Comparison of ENCODE assay signal across 8 cellular contexts in genomic region chr11:7442588-7443215, GRCh38. TPM values are rescaled to one million over a fixed set of nuclear protein-coding genes. Genes with fewer than 3 reads are reported as not detected.
DNase-seq lines count a peak whose midpoint lies in the region; ATAC-seq and TF ChIP-seq lines count a peak whose summit lies in the region.

No MANE protein-coding gene starts in this region.

- no peak overlapping the region for H3K4me3 ChIP-seq in GM06990 (replicated peaks; ENCODE audit: low read depth, low read length)
- H3K4me3 ChIP-seq in hepatocyte = no peak overlapping the region
- no peak overlapping the region for H3K4me3 ChIP-seq in skeletal muscle cell (ENCODE audit: low read depth, low read length)

- no peaks in the 10 kb centered on the region for H3K9me2 ChIP-seq in hepatocyte (replicated peaks; ENCODE audit: insufficient read depth)

- no peaks in the 10 kb centered on the region for H3K9me3 ChIP-seq in hepatocyte (ENCODE audit: low read depth)

- H3K27me3 ChIP-seq in GM06990 (replicated peaks; ENCODE audit: control insufficient read depth, insufficient read depth, low read length) = no peaks in the 10 kb centered on the region
- no peaks in the 10 kb centered on the region for H3K27me3 ChIP-seq in hepatocyte

- H3K36me3 ChIP-seq in GM06990 (ENCODE audit: control insufficient read depth, insufficient read depth, low read length) = no peaks in the 10 kb centered on the region
- no peaks in the 10 kb centered on the region for H3K36me3 ChIP-seq in hepatocyte (replicated peaks; ENCODE audit: insufficient read depth, low read depth)

- H4K20me1 ChIP-seq in hepatocyte (ENCODE audit: insufficient read depth, poor library complexity, severe bottlenecking) = no peaks in the 10 kb centered on the region

- TF ChIP-seq CTCF in GM06990 (IDR thresholded peaks at IDR 0.05; ENCODE audit: insufficient read depth, low read length, poor library complexity, severe bottlenecking) (peak; percentile 88), hepatocyte (IDR thresholded peaks at IDR 0.05; ENCODE audit: poor library complexity) (peak; percentile 86)

- H3K4me2 ChIP-seq in hepatocyte = no peak overlapping the region

- DNase-seq in GM06990 (ENCODE audit: extremely low read depth, insufficient read length) (peak; percentile 24), T-helper 1 cell (peak; percentile 28 to 63 (median 38)), amniotic stem cell (lab: John Stamatoyannopoulos, UW) (peak; percentile 23), hepatocyte (ENCODE audit: low spot score) (peak; percentile 80), skeletal muscle cell (ENCODE audit: low read depth) (peak; percentile 9), GF-D8 (lab: John Stamatoyannopoulos, UW) (no peak)

- H3K27ac ChIP-seq in hepatocyte = no peak overlapping the region

- peak; percentile 88 for ATAC-seq in GM21619 (IDR thresholded peaks at IDR 0.05; ENCODE audit: unreplicated experiment)

- peak; percentile 82 for TF ChIP-seq RAD21 in Ishikawa (IDR thresholded peaks at IDR 0.05; ENCODE audit: low read depth)

- H2AFZ ChIP-seq in hepatocyte = no peak overlapping the region

- no peaks in the 10 kb centered on the region for H3K4me1 ChIP-seq in hepatocyte (ENCODE audit: insufficient read depth)

- no peaks in the 10 kb centered on the region for H3K79me2 ChIP-seq in hepatocyte

- no peak for TF ChIP-seq EP300 in Ishikawa (IDR thresholded peaks at IDR 0.05; ENCODE audit: borderline replicate concordance)

- 29% methylated on average over 6 of the region's 6 CpGs for WGBS in hepatocyte (ENCODE audit: low lambda C conversion rate, missing lambda C conversion rate)

TF ChIP-seq in Ishikawa, 13 proteins besides CTCF, POLR2A, EP300 and RAD21:
- TF ChIP-seq TEAD4 (IDR thresholded peaks at IDR 0.05) (no peak), TCF12 (IDR thresholded peaks at IDR 0.05; ENCODE audit: low read depth) (no peak), NFIC (IDR thresholded peaks at IDR 0.05) (no peak), ZBTB7A (IDR thresholded peaks at IDR 0.05; ENCODE audit: low read depth) (no peak), FOXM1 (IDR thresholded peaks at IDR 0.05; ENCODE audit: borderline replicate concordance, low read depth) (no peak), USF1 (IDR thresholded peaks at IDR 0.05) (no peak), YY1 (IDR thresholded peaks at IDR 0.05; ENCODE audit: low read depth) (no peak), CREB1 (IDR thresholded peaks at IDR 0.05; ENCODE audit: low read depth) (no peak), CEBPB (IDR thresholded peaks at IDR 0.05) (no peak), REST (IDR thresholded peaks at IDR 0.05; ENCODE audit: low read depth) (no peak), TAF1 (IDR thresholded peaks at IDR 0.05; ENCODE audit: low read depth) (no peak), EGR1 (IDR thresholded peaks at IDR 0.05) (no peak), MAX (IDR thresholded peaks at IDR 0.05) (no peak)

RNA-seq across cellular contexts. Expression of gene OLFML1, which starts 42.6 kb away (rescaled TPM):
- 9.3 and 11.4 TPM in 2 replicates for total RNA-seq in hepatocyte
- polyA plus RNA-seq in hepatocyte = 8.2 and 10.9 TPM in 2 replicates
